1 cellular context compared by ENCODE assay signal in the genomic region with DNA sequence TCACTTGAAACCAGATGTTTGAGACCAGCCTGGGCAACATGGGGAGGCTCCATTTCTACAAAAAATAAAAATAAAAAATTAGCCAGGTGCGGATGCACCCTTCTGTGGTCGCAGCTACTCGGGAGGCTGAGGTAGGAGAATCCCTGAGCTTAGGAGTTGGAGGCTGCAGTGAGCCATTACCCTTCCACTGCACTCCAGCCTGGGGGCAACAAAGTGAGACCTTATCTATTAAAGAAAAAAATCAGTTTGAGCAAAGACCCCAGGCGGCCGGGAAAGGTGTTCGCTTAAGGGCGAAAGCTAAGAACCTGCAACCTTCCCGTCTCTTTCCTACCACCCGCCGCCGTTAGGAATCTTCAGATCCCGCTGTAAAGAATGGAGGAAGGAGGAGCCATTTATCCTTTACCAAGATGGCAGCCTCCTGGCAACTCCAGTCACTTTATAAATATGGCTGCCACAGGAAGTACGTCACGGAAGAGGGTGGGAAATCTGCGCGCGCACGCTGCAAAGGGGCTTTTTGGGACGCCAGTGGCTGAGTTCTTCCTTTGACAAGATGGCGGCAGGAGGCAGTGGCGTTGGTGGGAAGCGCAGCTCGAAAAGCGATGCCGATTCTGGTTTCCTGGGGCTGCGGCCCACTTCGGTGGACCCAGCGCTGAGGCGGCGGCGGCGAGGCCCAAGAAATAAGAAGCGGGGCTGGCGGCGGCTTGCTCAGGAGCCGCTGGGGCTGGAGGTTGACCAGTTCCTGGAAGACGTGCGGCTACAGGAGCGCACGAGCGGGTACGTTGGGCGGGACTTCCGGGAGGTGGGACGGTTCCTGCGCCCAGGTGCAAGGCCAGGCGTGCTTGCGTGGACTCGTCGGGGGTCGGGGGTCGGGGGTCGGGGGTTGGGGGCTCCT.
TF ChIP-seq lines count a peak whose summit lies in the region.

Gene NOP53 (plus strand): TSS at position 537 of the 892 bp plus-strand sequence. CDS start 14 bp downstream, at position 551.

TF ChIP-seq in HepG2, 621 proteins besides CTCF, POLR2A, EP300 and RAD21 (continued from another document):
- TF ChIP-seq, protein P1, sequence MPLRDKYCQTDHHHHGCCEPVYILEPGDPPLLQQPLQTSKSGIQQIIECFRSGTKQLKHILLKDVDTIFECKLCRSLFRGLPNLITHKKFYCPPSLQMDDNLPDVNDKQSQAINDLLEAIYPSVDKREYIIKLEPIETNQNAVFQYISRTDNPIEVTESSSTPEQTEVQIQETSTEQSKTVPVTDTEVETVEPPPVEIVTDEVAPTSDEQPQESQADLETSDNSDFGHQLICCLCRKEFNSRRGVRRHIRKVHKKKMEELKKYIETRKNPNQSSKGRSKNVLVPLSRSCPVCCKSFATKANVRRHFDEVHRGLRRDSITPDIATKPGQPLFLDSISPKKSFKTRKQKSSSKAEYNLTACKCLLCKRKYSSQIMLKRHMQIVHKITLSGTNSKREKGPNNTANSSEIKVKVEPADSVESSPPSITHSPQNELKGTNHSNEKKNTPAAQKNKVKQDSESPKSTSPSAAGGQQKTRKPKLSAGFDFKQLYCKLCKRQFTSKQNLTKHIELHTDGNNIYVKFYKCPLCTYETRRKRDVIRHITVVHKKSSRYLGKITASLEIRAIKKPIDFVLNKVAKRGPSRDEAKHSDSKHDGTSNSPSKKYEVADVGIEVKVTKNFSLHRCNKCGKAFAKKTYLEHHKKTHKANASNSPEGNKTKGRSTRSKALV (CRISPR knock-in tag; IDR thresholded peaks at IDR 0.05): 0 out of 2 replicates have a peak, but pooled peaks have one; percentile 52
- TF ChIP-seq CHCHD3 (CRISPR knock-in tag; IDR thresholded peaks at IDR 0.05): no peak
- peak; percentile 93; the same call in 1 of the 2 replicates for TF ChIP-seq GLI4 (CRISPR knock-in tag; IDR thresholded peaks at IDR 0.05; ENCODE audit: borderline replicate concordance)
- peak; percentile 74; the same call in 1 of the 2 replicates for TF ChIP-seq ZNF350 (CRISPR knock-in tag; IDR thresholded peaks at IDR 0.05; ENCODE audit: borderline replicate concordance, low read depth)
- TF ChIP-seq ZBTB33 (CRISPR knock-in tag; IDR thresholded peaks at IDR 0.05): peak; percentile 57
- TF ChIP-seq HIC2 (CRISPR knock-in tag; IDR thresholded peaks at IDR 0.05; ENCODE audit: low read depth): no peak
- TF ChIP-seq ZBTB1 (CRISPR knock-in tag; IDR thresholded peaks at IDR 0.05; ENCODE audit: borderline replicate concordance): no peak
- peak; percentile 82 for TF ChIP-seq HDAC1 (CRISPR knock-in tag; IDR thresholded peaks at IDR 0.05)
- no peak for TF ChIP-seq SOX6 (IDR thresholded peaks at IDR 0.05)
- TF ChIP-seq SOX6 (CRISPR knock-in tag; IDR thresholded peaks at IDR 0.05): peak; percentile 26; the same call in 1 of the 2 replicates
